In genomic region chr1:85806236-85806965, GRCh38 we compare ENCODE assay signal across 25 cellular contexts.
"Had no signal": no experiment of that assay in that cellular context is flagged by ENCODE, and none has a peak within 500 bp of the region (broad histone marks: within the 10 kb centered on the region; RNA-seq: fewer than 3 reads in every experiment).

No MANE protein-coding gene starts in this region.

- H3K4me3 ChIP-seq: SK-N-MC had no signal

- ATAC-seq: activated CD4-positive, alpha-beta T cell treated with anti-CD3 and anti-CD28 coated beads for 36 hours; activated T-helper 17 cell treated with anti-CD3 and anti-CD28 coated beads, Interleukin-2, amount 50 U/mL, for 72 hours; Panc1; Right ventricle myocardium inferior; T-cell had no signal

- DNase-seq: activated CD4-positive, alpha-beta memory T cell treated with anti-CD3 and anti-CD28 coated beads, Interleukin-2, amount 10 ng/mL, durations not matched to agents 7 days and 5 days; activated CD4-positive, alpha-beta T cell treated with anti-CD3 and anti-CD28 coated beads for 36 hours; activated CD4-positive, alpha-beta T cell treated with anti-CD3 and anti-CD28 coated beads, Interleukin-2, amount 50 U/mL, for 1 hour; activated CD4-positive, CD25-positive, alpha-beta regulatory T cell; activated gamma-delta T cell; activated naive CD4-positive, alpha-beta T cell treated with anti-CD3 and anti-CD28 coated beads for 36 hours; activated T-cell treated with anti-CD3 and anti-CD28 coated beads for 4 hours; activated T-cell treated with anti-CD3 and anti-CD28 coated beads, Interleukin-2, amount 50 U/mL, for 48 hours; amygdala; MM.1S; NCI-H1105; NCI-H1436; NCI-H187 treated with DMSO at 0.1 percent for 48 hours; NCI-H2081 treated with DMSO at 0.1 percent for 48 hours; NCI-H526; NCI-H82; RPMI8226; T-cell; T-helper 2 cell; T1000 had no signal

- H3K27ac ChIP-seq: SK-N-MC, VCaP had no signal
